Comparison of ENCODE assay signal across 22 cellular contexts in the genomic region with DNA sequence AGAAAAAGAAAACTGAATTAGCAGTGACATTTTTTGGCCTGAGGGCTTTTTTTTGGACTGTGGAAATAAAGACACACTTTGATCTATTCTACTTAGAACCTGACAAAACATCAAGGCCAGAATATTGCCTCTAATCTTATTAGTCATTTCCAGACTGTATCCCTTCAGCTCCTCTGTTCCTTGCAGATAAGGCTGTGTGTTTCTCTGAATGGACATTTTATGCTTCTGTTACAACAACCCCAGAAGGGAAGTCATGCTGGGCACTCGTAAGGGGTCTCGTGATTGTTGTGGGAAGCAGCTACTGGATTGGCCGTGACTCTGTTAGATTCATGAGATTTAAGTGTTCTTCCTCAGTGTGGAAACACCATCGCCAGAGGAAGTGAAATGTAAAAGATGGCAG. TPM values are rescaled to one million over a fixed set of nuclear protein-coding genes. Genes with fewer than 3 reads are reported as not detected.
DNase-seq lines count a peak whose midpoint lies in the region; ATAC-seq and TF ChIP-seq lines count a peak whose summit lies in the region.
"Had no signal": no experiment of that assay in that cellular context is flagged by ENCODE, and none has a peak within 500 bp of the region (broad histone marks: within the 10 kb centered on the region; RNA-seq: fewer than 3 reads in every experiment).

No MANE protein-coding gene starts in this region.

- TF ChIP-seq CTCF in endothelial cell (IDR thresholded peaks at IDR 0.05; ENCODE audit: unreplicated experiment), result no peak

- H3K56ac ChIP-seq in mesendoderm (ENCODE audit: low read length), result no peak overlapping the region

- CTCF ChIA-PET in activated CD4-positive, alpha-beta T cell treated with anti-CD3 and anti-CD28 coated beads, Interleukin-2, amount 10 ng/mL, durations not matched to agents 7 days and 5 days (lab: Charles Lee), result no interaction called here

- H3K4me3 Mint-ChIP-seq in endothelial cell (ENCODE audit: unreplicated experiment), result no peak overlapping the region
- no peak overlapping the region for H3K4me3 Mint-ChIP-seq in activated CD4-positive, alpha-beta T cell treated with anti-CD3 and anti-CD28 coated beads, Interleukin-2, amount 10 ng/mL, durations not matched to agents 7 days and 5 days
- H3K4me3 Mint-ChIP-seq: activated CD8-positive, alpha-beta T cell treated with anti-CD3 and anti-CD28 coated beads, Interleukin-2, amount 10 ng/mL, durations not matched to agents 7 days and 5 days; activated naive CD8-positive, alpha-beta T cell treated with anti-CD3 and anti-CD28 coated beads for 36 hours; stimulated activated naive CD8-positive, alpha-beta T cell treated with anti-CD3 and anti-CD28 coated beads, Interleukin-15, Interleukin-2, amounts not matched to agents 100 ng/mL and 50 ng/mL, for 24 hours; WTC11 had no signal

- no peak overlapping the region for H3K4me3 ChIP-seq in mesendoderm (ENCODE audit: low read length)
- H3K4me3 ChIP-seq: esophagus muscularis mucosa, upper lobe of left lung had no signal

- H3K27me3 ChIP-seq in mesendoderm (ENCODE audit: insufficient read depth, low read length, poor library complexity), result no peaks in the 10 kb centered on the region
- H3K27me3 ChIP-seq: brain microvascular endothelial cell, esophagus muscularis mucosa, upper lobe of left lung had no signal

- no peak overlapping the region for H4K5ac ChIP-seq in mesendoderm (ENCODE audit: low read length)

- no peak overlapping the region for H3K23ac ChIP-seq in mesendoderm (ENCODE audit: low read length)

- ATAC-seq in HG02623 (IDR thresholded peaks at IDR 0.05; ENCODE audit: unreplicated experiment), result no peak
- ATAC-seq: activated CD8-positive, alpha-beta T cell treated with anti-CD3 and anti-CD28 coated beads, Interleukin-2, amount 10 ng/mL, durations not matched to agents 7 days and 5 days; WTC11 had no signal

- no peak overlapping the region for H2BK15ac ChIP-seq in mesendoderm (replicated peaks; ENCODE audit: low read depth)

- DNase-seq in SIG-M5 treated with dmso at 0.1 percent for 504 hours (lab: John Stamatoyannopoulos, UW; ENCODE audit: unreplicated experiment), result peak; percentile 55
- DNase-seq in SIG-M5 (lab: John Stamatoyannopoulos, UW), result no peak
- peak; percentile 70 for DNase-seq in NOMO-1 treated with DMSO at 0.1 percent for 48 hours (lab: John Stamatoyannopoulos, UW; ENCODE audit: unreplicated experiment)
- DNase-seq in endothelial cell (ENCODE audit: low spot score), result peak; percentile 39
- peak; percentile 79 for DNase-seq in pulmonary artery endothelial cell (ENCODE audit: low read depth, low spot score)
- DNase-seq in activated CD4-positive, alpha-beta T cell treated with anti-CD3 and anti-CD28 coated beads, Interleukin-2, amount 10 ng/mL, durations not matched to agents 7 days and 5 days, result no peak
- no peak for DNase-seq in mesendoderm
- DNase-seq: activated CD8-positive, alpha-beta T cell treated with anti-CD3 and anti-CD28 coated beads, Interleukin-2, amount 10 ng/mL, durations not matched to agents 7 days and 5 days; activated naive CD8-positive, alpha-beta T cell treated with anti-CD3 and anti-CD28 coated beads for 36 hours; brain microvascular endothelial cell; mesenchymal stem cell; NCI-H1048; NCI-H2081 treated with DMSO at 0.1 percent for 48 hours; NCI-H510A treated with DMSO at 0.1 percent for 48 hours had no signal

- no peak overlapping the region for H2BK5ac ChIP-seq in mesendoderm (ENCODE audit: low read length)

- no peaks in the 10 kb centered on the region for H3K36me3 Mint-ChIP-seq in endothelial cell (ENCODE audit: low read depth, unreplicated experiment)
- H3K36me3 Mint-ChIP-seq in activated CD4-positive, alpha-beta T cell treated with anti-CD3 and anti-CD28 coated beads, Interleukin-2, amount 10 ng/mL, durations not matched to agents 7 days and 5 days (ENCODE audit: low read depth), result no peaks in the 10 kb centered on the region
- H3K36me3 Mint-ChIP-seq: activated naive CD8-positive, alpha-beta T cell treated with anti-CD3 and anti-CD28 coated beads for 36 hours; WTC11 had no signal

- no peaks in the 10 kb centered on the region for H3K79me2 ChIP-seq in mesendoderm (ENCODE audit: control insufficient read depth, insufficient read depth, low read length)

- no peak overlapping the region for H3K18ac ChIP-seq in mesendoderm (ENCODE audit: low read length)

- WGBS in mesendoderm (ENCODE audit: extremely low coverage, insufficient coverage, low lambda C conversion rate), result no CpG with 5 or more reads among the region's 4 CpGs

- no peaks in the 10 kb centered on the region for H3K79me1 ChIP-seq in mesendoderm (ENCODE audit: low read length)

- H3K27ac Mint-ChIP-seq in endothelial cell (ENCODE audit: unreplicated experiment), result peak overlapping the region; percentile 96
- no peak overlapping the region for H3K27ac Mint-ChIP-seq in activated CD4-positive, alpha-beta T cell treated with anti-CD3 and anti-CD28 coated beads, Interleukin-2, amount 10 ng/mL, durations not matched to agents 7 days and 5 days
- H3K27ac Mint-ChIP-seq: activated CD8-positive, alpha-beta T cell treated with anti-CD3 and anti-CD28 coated beads, Interleukin-2, amount 10 ng/mL, durations not matched to agents 7 days and 5 days; activated naive CD8-positive, alpha-beta T cell treated with anti-CD3 and anti-CD28 coated beads for 36 hours; stimulated activated naive CD8-positive, alpha-beta T cell treated with anti-CD3 and anti-CD28 coated beads, Interleukin-15, Interleukin-2, amounts not matched to agents 100 ng/mL and 50 ng/mL, for 24 hours; WTC11 had no signal

- H3K27ac ChIP-seq in mesendoderm (ENCODE audit: low read depth, low read length), result no peak overlapping the region
- H3K27ac ChIP-seq: brain microvascular endothelial cell, C4-2B, esophagus muscularis mucosa, upper lobe of left lung had no signal

- no peaks in the 10 kb centered on the region for H3K9me3 Mint-ChIP-seq in endothelial cell (ENCODE audit: unreplicated experiment)
- H3K9me3 Mint-ChIP-seq in activated CD4-positive, alpha-beta T cell treated with anti-CD3 and anti-CD28 coated beads, Interleukin-2, amount 10 ng/mL, durations not matched to agents 7 days and 5 days, result no peaks in the 10 kb centered on the region
- H3K9me3 Mint-ChIP-seq: activated naive CD8-positive, alpha-beta T cell treated with anti-CD3 and anti-CD28 coated beads for 36 hours; stimulated activated naive CD8-positive, alpha-beta T cell treated with anti-CD3 and anti-CD28 coated beads, Interleukin-15, Interleukin-2, amounts not matched to agents 100 ng/mL and 50 ng/mL, for 24 hours had no signal

- peaks cover 35% of the 10 kb centered on the region for H3K4me1 Mint-ChIP-seq in endothelial cell (ENCODE audit: unreplicated experiment)
- peaks cover 2% of the 10 kb centered on the region for H3K4me1 Mint-ChIP-seq in activated CD4-positive, alpha-beta T cell treated with anti-CD3 and anti-CD28 coated beads, Interleukin-2, amount 10 ng/mL, durations not matched to agents 7 days and 5 days
- H3K4me1 Mint-ChIP-seq: activated naive CD8-positive, alpha-beta T cell treated with anti-CD3 and anti-CD28 coated beads for 36 hours had no signal

- no peaks in the 10 kb centered on the region for H3K36me3 ChIP-seq in mesendoderm (ENCODE audit: control insufficient read depth, insufficient read depth, low read length)
- H3K36me3 ChIP-seq: brain microvascular endothelial cell, esophagus muscularis mucosa, upper lobe of left lung had no signal

- POLR2A ChIA-PET in activated CD4-positive, alpha-beta T cell treated with anti-CD3 and anti-CD28 coated beads, Interleukin-2, amount 10 ng/mL, durations not matched to agents 7 days and 5 days (lab: Charles Lee), result no interaction called here

- no peak overlapping the region for H2AK5ac ChIP-seq in mesendoderm (ENCODE audit: low read length)

- H4K8ac ChIP-seq in mesendoderm (ENCODE audit: low read depth, low read length), result no peak overlapping the region

- no peak overlapping the region for H3K4me2 ChIP-seq in mesendoderm (ENCODE audit: low read length)

- H3K27me3 Mint-ChIP-seq in endothelial cell (ENCODE audit: unreplicated experiment), result no peaks in the 10 kb centered on the region
- peaks cover 11% of the 10 kb centered on the region for H3K27me3 Mint-ChIP-seq in activated CD4-positive, alpha-beta T cell treated with anti-CD3 and anti-CD28 coated beads, Interleukin-2, amount 10 ng/mL, durations not matched to agents 7 days and 5 days

- H2BK120ac ChIP-seq in mesendoderm (ENCODE audit: low read depth, low read length), result no peak overlapping the region

- H3K4ac ChIP-seq in mesendoderm (ENCODE audit: low read depth, low read length), result no peak overlapping the region

- H3K4me1 ChIP-seq in mesendoderm (ENCODE audit: control insufficient read depth, low read depth, low read length), result no peaks in the 10 kb centered on the region
- H3K4me1 ChIP-seq: esophagus muscularis mucosa, upper lobe of left lung had no signal

- H3K9ac ChIP-seq in mesendoderm (ENCODE audit: low read length), result no peak overlapping the region

RNA-seq across cellular contexts. Expression of gene HS3ST2, which starts 31.7 kb away (rescaled TPM):
- 2.7 TPM for total RNA-seq in endothelial cell (ENCODE audit: unreplicated experiment)
- not detected in 2 replicates for total RNA-seq in pulmonary artery endothelial cell
- total RNA-seq in activated CD4-positive, alpha-beta T cell treated with anti-CD3 and anti-CD28 coated beads, Interleukin-2, amount 10 ng/mL, durations not matched to agents 7 days and 5 days, result not detected
- 3.0 TPM for polyA plus RNA-seq in mesendoderm (2013, experiment 1 of 2)
- polyA plus RNA-seq in mesendoderm (2013, experiment 2 of 2), result 3.5 TPM
- total RNA-seq: A172; activated CD8-positive, alpha-beta T cell treated with anti-CD3 and anti-CD28 coated beads, Interleukin-2, amount 10 ng/mL, durations not matched to agents 7 days and 5 days; activated naive CD8-positive, alpha-beta T cell treated with anti-CD3 and anti-CD28 coated beads for 36 hours; renal cortical epithelial cell had no signal

Comparison
In these comparisons a context has a peak if more than half of its experiments do, and no peak if none do; other contexts are left out.
1. DNase-seq: peak in SIG-M5 treated with dmso at 0.1 percent for 504 hours (single experiment), NOMO-1 treated with DMSO at 0.1 percent for 48 hours (single experiment), endothelial cell (single experiment) and pulmonary artery endothelial cell (single experiment); none in SIG-M5 (single experiment), activated CD4-positive, alpha-beta T cell treated with anti-CD3 and anti-CD28 coated beads, Interleukin-2, amount 10 ng/mL, durations not matched to agents 7 days and 5 days (single experiment) and mesendoderm (single experiment).